17 cellular contexts compared by ENCODE assay signal in the genomic region with DNA sequence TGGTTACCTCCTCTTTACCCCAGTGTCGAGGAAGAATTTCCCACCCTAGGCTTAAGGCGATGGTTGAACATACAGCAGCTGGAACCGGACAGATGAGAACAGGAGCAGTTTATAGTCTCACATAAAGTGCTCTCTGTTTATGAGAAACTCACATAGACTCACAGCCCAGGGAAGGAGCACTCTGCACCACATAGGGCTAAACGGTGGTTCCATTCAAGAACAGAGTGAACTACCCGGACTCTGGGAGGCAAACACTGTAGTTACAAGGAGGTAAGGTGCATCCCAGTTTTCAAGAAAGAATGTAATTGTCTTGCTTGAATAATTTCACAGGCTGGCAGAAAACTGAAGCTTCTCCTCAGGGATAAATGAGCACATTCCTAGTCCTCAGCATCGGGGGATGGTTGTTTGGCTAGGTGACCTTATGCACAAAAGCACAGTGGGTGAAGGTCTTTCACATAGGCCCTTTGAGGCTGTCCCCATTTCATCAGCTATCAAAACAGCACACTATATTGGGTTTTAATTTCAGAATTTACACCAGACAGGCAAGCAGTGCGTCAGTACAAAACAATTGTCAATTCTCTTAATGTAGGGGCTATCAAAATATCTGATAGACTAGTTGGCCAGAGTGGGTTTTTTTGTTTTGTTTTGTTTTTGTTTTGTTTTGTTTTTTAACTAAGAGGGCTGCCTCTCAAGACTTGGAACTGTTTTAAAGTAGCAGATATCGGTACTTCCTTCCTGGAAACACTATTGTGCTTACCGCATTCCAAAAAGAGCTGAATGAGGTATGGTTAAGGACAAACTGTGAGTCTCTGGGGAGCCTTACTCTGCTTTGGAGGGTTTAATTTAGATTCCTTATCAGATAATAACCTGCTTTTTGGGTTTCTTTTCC.
A peak's percentile ranks its signal among the peaks of the same experiment; 100 is the strongest.
DNase-seq lines count a peak whose midpoint lies in the region; ATAC-seq and TF ChIP-seq lines count a peak whose summit lies in the region.
"Had no signal": no experiment of that assay in that cellular context is flagged by ENCODE, and none has a peak within 500 bp of the region (broad histone marks: within the 10 kb centered on the region; RNA-seq: fewer than 3 reads in every experiment).

No MANE protein-coding gene starts in this region.

- H3K36me3 Mint-ChIP-seq in GM23338 (ENCODE audit: low read depth) = peaks cover 7% of the 10 kb centered on the region; the same call in 2 of the 3 replicates
- H3K36me3 Mint-ChIP-seq: CD14-positive monocyte had no signal

- no peaks in the 10 kb centered on the region for H3K79me1 ChIP-seq in neuronal stem cell (ENCODE audit: low read depth, low read length)

- peaks cover 39% of the 10 kb centered on the region for H3K4me1 Mint-ChIP-seq in GM23338
- H3K4me1 Mint-ChIP-seq: CD14-positive monocyte had no signal

- 0 out of 2 replicates have a peak, but pooled peaks cover 3% of the 10 kb centered on the region for H3K9me2 ChIP-seq in GM23338 (ENCODE audit: insufficient read depth)

- H3K27me3 ChIP-seq in GM23338 (ENCODE audit: insufficient read depth) = no peaks in the 10 kb centered on the region
- no peaks in the 10 kb centered on the region for H3K27me3 ChIP-seq in neuronal stem cell (ENCODE audit: control insufficient read depth in 3 of 3, insufficient read depth in 3 of 3, low read depth in 1 of 3, low read length in 3 of 3)

- H3K27ac ChIP-seq in GM23338 (ENCODE audit: low read depth) = peak overlapping the region; percentile 36; the same call in 1 of the 2 replicates
- H3K27ac ChIP-seq in neuronal stem cell (replicated peaks; ENCODE audit: low read length) = peak overlapping the region; percentile 90
- H3K27ac ChIP-seq: HL-60, PC-9, SJCRH30 had no signal

- H3K27ac Mint-ChIP-seq in GM23338 = peak overlapping the region; percentile 46
- H3K27ac Mint-ChIP-seq: CD14-positive monocyte had no signal

- DNase-seq in GM23338 (ENCODE audit: low spot score) (peak; percentile 39), ecto neural progenitor cell (ENCODE audit: low spot score) (peak; percentile 44), iPS-NIHi11 (ENCODE audit: low spot score) (peak; percentile 8), neuronal stem cell (ENCODE audit: low spot score) (peak; percentile 40), NCI-H2081 treated with DMSO at 0.1 percent for 48 hours (lab: John Stamatoyannopoulos, UW) (no peak), SK-N-DZ (ENCODE audit: low spot score) (no peak)
- DNase-seq in activated effector memory CD4-positive, alpha-beta T cell treated with anti-CD3 and anti-CD28 coated beads, Interleukin-2, amount 50 U/mL, for 16 hours = no peak
- DNase-seq: GF-D8, NCI-H1417 treated with DMSO at 0.1 percent for 48 hours, NCI-H2029, NCI-H510A, NCI-H82, PC-9, SJCRH30 had no signal

- H3K9me3 Mint-ChIP-seq in GM23338 = peaks cover 2% of the 10 kb centered on the region; the same call in 2 of the 3 replicates

- H3K4me3 ChIP-seq in GM23338 = no peak overlapping the region
- peak overlapping the region in 1 of 2 donors; percentile 48 for H3K4me3 ChIP-seq in neuronal stem cell (ENCODE audit: low read length in 2 of 2)
- H3K4me3 ChIP-seq: K562, PC-9, SJCRH30 had no signal

- no peak overlapping the region for H4K91ac ChIP-seq in neuronal stem cell (ENCODE audit: low read depth, low read length, poor library complexity)

- WGBS in neuronal stem cell (ENCODE audit: extremely low coverage in 2 of 2, insufficient read length in 2 of 2, insufficient replicate concordance in 1 of 2), 2 donors = no CpG with 5 or more reads among the region's 9 CpGs

- H3K18ac ChIP-seq in neuronal stem cell (ENCODE audit: low read length) = no peak overlapping the region

- no peaks in the 10 kb centered on the region for H3K79me2 ChIP-seq in GM23338 (replicated peaks; ENCODE audit: insufficient read depth)

- TF ChIP-seq CTCF in GM23338 (conservative IDR thresholded peaks at IDR 0.05; ENCODE audit: low read depth in 2 of 2) = no peak

- H4K8ac ChIP-seq in neuronal stem cell (ENCODE audit: low read depth, low read length) = no peak overlapping the region

- no peak overlapping the region for H2BK120ac ChIP-seq in neuronal stem cell (ENCODE audit: low read depth, low read length)

- no peak overlapping the region for H2BK12ac ChIP-seq in neuronal stem cell (ENCODE audit: low read length)

- peaks cover 48% of the 10 kb centered on the region for H3K4me1 ChIP-seq in GM23338 (ENCODE audit: insufficient read depth)
- peaks cover 11 to 18% of the 10 kb centered on the region in 2 donors for H3K4me1 ChIP-seq in neuronal stem cell (ENCODE audit: control insufficient read depth in 2 of 2, insufficient read depth in 1 of 2, low read depth in 1 of 2, low read length in 2 of 2)
- H3K4me1 ChIP-seq: SJCRH30 had no signal

- no peaks in the 10 kb centered on the region for H4K20me1 ChIP-seq in GM23338 (replicated peaks; ENCODE audit: insufficient read depth)

- H3K36me3 ChIP-seq in GM23338 (ENCODE audit: insufficient read depth) (no peaks in the 10 kb centered on the region), neuronal stem cell (replicated peaks in 1 of 2; ENCODE audit: control insufficient read depth in 2 of 2, insufficient read depth in 2 of 2, low read length in 2 of 2) (no peaks in the 10 kb centered on the region)
- H3K36me3 ChIP-seq: SJCRH30 had no signal

- H3K23ac ChIP-seq in neuronal stem cell (ENCODE audit: low read depth, low read length, poor library complexity) = no peak overlapping the region

- H3K9ac ChIP-seq in neuronal stem cell (ENCODE audit: low read depth, low read length, poor library complexity) = no peak overlapping the region

- H2BK5ac ChIP-seq in neuronal stem cell (ENCODE audit: low read length) = no peak overlapping the region

- peaks cover 2% of the 10 kb centered on the region for H3K27me3 Mint-ChIP-seq in GM23338 (ENCODE audit: insufficient read depth, low read depth, poor library complexity)

- ATAC-seq in GM23338 = peak; percentile 86
- ATAC-seq: K562 had no signal

- H3K4me2 ChIP-seq in GM23338 = no peak overlapping the region; the same call in 1 of the 2 replicates
- no peak overlapping the region for H3K4me2 ChIP-seq in neuronal stem cell (ENCODE audit: insufficient read depth, low read length, poor library complexity, severe bottlenecking)
- H3K4me2 ChIP-seq: PC-9 had no signal

- no peak overlapping the region for H3K4me3 Mint-ChIP-seq in GM23338
- H3K4me3 Mint-ChIP-seq: CD14-positive monocyte had no signal

- no peak overlapping the region for H3K14ac ChIP-seq in neuronal stem cell (ENCODE audit: low read length)

- no peak overlapping the region for H2AK5ac ChIP-seq in neuronal stem cell (ENCODE audit: low read depth, low read length)

- no peak overlapping the region for H2BK15ac ChIP-seq in neuronal stem cell (ENCODE audit: low read length)

- no peaks in the 10 kb centered on the region for H3F3A ChIP-seq in GM23338 (replicated peaks; ENCODE audit: low read depth)

- peaks cover 0 to 24% of the 10 kb centered on the region in 2 donors for H3K9me3 ChIP-seq in neuronal stem cell (replicated peaks in 1 of 2; ENCODE audit: control insufficient read depth in 2 of 2, insufficient read depth in 1 of 2, low read depth in 1 of 2, low read length in 2 of 2)
- H3K9me3 ChIP-seq: SJCRH30 had no signal

- H3K4ac ChIP-seq in neuronal stem cell (ENCODE audit: low read length) = no peak overlapping the region

- no peak overlapping the region for H2AFZ ChIP-seq in GM23338
- peak overlapping the region; percentile 56 for H2AFZ ChIP-seq in neuronal stem cell (ENCODE audit: low read length)
- H2AFZ ChIP-seq: PC-9 had no signal

TF ChIP-seq in GM23338, 12 proteins besides CTCF, POLR2A, EP300 and RAD21 (continues in another document):
- TF ChIP-seq CREB1 (CRISPR knock-in tag; IDR thresholded peaks at IDR 0.05; ENCODE audit: low read depth) (no peak), STAT1 (IDR thresholded peaks at IDR 0.05; ENCODE audit: unreplicated experiment) (no peak)

Comparison
In these comparisons a context has a peak if more than half of its experiments do, and no peak if none do; other contexts are left out.
1. DNase-seq: peak in GM23338 (single experiment), ecto neural progenitor cell (single experiment), iPS-NIHi11 (single experiment) and neuronal stem cell (single experiment); none in NCI-H2081 treated with DMSO at 0.1 percent for 48 hours (single experiment), SK-N-DZ (single experiment) and activated effector memory CD4-positive, alpha-beta T cell treated with anti-CD3 and anti-CD28 coated beads, Interleukin-2, amount 50 U/mL, for 16 hours (single experiment).